In genomic region chr22:38652858-38653257, GRCh38 we compare ENCODE assay signal across 24 cellular contexts. TPM values are rescaled to one million over a fixed set of nuclear protein-coding genes. Genes with fewer than 3 reads are reported as not detected.
DNase-seq lines count a peak whose midpoint lies in the region; ATAC-seq and TF ChIP-seq lines count a peak whose summit lies in the region.
"Had no signal": no experiment of that assay in that cellular context is flagged by ENCODE, and none has a peak within 500 bp of the region (broad histone marks: within the 10 kb centered on the region; RNA-seq: fewer than 3 reads in every experiment).

No MANE protein-coding gene starts in this region.

- DNase-seq in NCI-H510A treated with DMSO at 0.1 percent for 48 hours (lab: John Stamatoyannopoulos, UW) (peak; percentile 11), NCI-H510A (lab: John Stamatoyannopoulos, UW) (no peak), NCI-H69 (lab: John Stamatoyannopoulos, UW) (peak; percentile 14), epithelial cell of esophagus (ENCODE audit: low read depth) (peak; percentile 56), transverse colon (peak; percentile 31), NCI-H1417 (lab: John Stamatoyannopoulos, UW) (no peak), lower leg skin (ENCODE audit: low spot score in 2 of 2) (no peak)
- no peak for DNase-seq in stimulated activated naive CD8-positive, alpha-beta T cell treated with anti-CD3 and anti-CD28 coated beads, Interleukin-15, amount 100 ng/mL, for 72 hours
- DNase-seq: activated CD4-positive, alpha-beta T cell treated with anti-CD3 and anti-CD28 coated beads for 1 hour; amniotic stem cell; EL; hippocampal formation; KG1; left cardiac atrium; MG63; NCI-H1417 treated with DMSO at 0.1 percent for 48 hours; NCI-H2081; NCI-H226; nephron progenitor cell; ovary; upper lobe of right lung had no signal

- in situ Hi-C loops in transverse colon (cut with MboI; ENCODE audit: low pct_ligation_motif_present in 1 of 4, low pct_unique_long_range_greater_than_20kb in 1 of 4, low sequenced_read_pairs in 3 of 4) = no loop called here

- ATAC-seq in stimulated activated naive CD8-positive, alpha-beta T cell treated with anti-CD3 and anti-CD28 coated beads, Interleukin-15, amount 100 ng/mL, for 72 hours = no peak
- ATAC-seq: left cardiac atrium; stimulated activated memory B cell treated with anti-CD40 and anti-IgM and Interleukin-4, amounts not matched to agents 10 μg/mL and 1 μg/mL and 100 μg/mL, for 72 hours; upper lobe of right lung had no signal

- no peaks in the 10 kb centered on the region for H3K36me3 ChIP-seq in transverse colon
- H3K36me3 ChIP-seq: MG63, ovary, upper lobe of right lung had no signal

- H3K27ac ChIP-seq in transverse colon = peak overlapping the region in 3 of 4 donors; percentile 4 to 60 (median 20)
- H3K27ac ChIP-seq: ovary, SK-N-MC, upper lobe of right lung had no signal

- TF ChIP-seq EP300 in transverse colon (IDR thresholded peaks at IDR 0.05; ENCODE audit: low read depth) = no peak

- no peaks in the 10 kb centered on the region for H3K27me3 Mint-ChIP-seq in stimulated activated naive CD8-positive, alpha-beta T cell treated with anti-CD3 and anti-CD28 coated beads, Interleukin-15, amount 100 ng/mL, for 72 hours
- H3K27me3 Mint-ChIP-seq: activated naive CD4-positive, alpha-beta T cell treated with anti-CD3 and anti-CD28 coated beads, Interleukin-2, amount 50 U/mL, for 24 hours had no signal

- no peaks in the 10 kb centered on the region for H3K9me3 ChIP-seq in transverse colon
- H3K9me3 ChIP-seq: MG63, ovary, upper lobe of right lung had no signal

- no peak overlapping the region for H3K4me3 ChIP-seq in epithelial cell of esophagus (ENCODE audit: low read length)
- no peak overlapping the region for H3K4me3 ChIP-seq in transverse colon
- no peak overlapping the region for H3K4me3 ChIP-seq in lower leg skin (ENCODE audit: low read depth, poor library complexity, severe bottlenecking)
- H3K4me3 ChIP-seq: MG63, ovary, SK-N-MC, upper lobe of right lung had no signal

- peaks cover 11 to 16% (median 14%) of the 10 kb centered on the region in 4 donors for H3K4me1 ChIP-seq in transverse colon

- H3K9me3 Mint-ChIP-seq in stimulated activated naive CD8-positive, alpha-beta T cell treated with anti-CD3 and anti-CD28 coated beads, Interleukin-15, amount 100 ng/mL, for 72 hours = no peaks in the 10 kb centered on the region
- H3K9me3 Mint-ChIP-seq: activated naive CD4-positive, alpha-beta T cell treated with anti-CD3 and anti-CD28 coated beads, Interleukin-2, amount 50 U/mL, for 24 hours; stimulated activated memory B cell treated with anti-CD40 and anti-IgM and Interleukin-4, amounts not matched to agents 10 μg/mL and 1 μg/mL and 100 μg/mL, for 72 hours had no signal

- no peak for TF ChIP-seq CTCF in epithelial cell of esophagus (IDR thresholded peaks at IDR 0.05; ENCODE audit: insufficient read depth, low read depth, low read length, missing control alignments)
- no peak for TF ChIP-seq CTCF in transverse colon (IDR thresholded peaks at IDR 0.05)
- TF ChIP-seq CTCF in lower leg skin (IDR thresholded peaks at IDR 0.05) = no peak

- intact Hi-C loops in transverse colon (cut with DNase I; ENCODE audit: low total_unique reads) (no loop called here), lower leg skin (cut with DNase I; ENCODE audit: low total_unique reads) (no loop called here)

- no peaks in the 10 kb centered on the region for H3K27me3 ChIP-seq in transverse colon
- H3K27me3 ChIP-seq: MG63, ovary, upper lobe of right lung had no signal

- no peak for TF ChIP-seq POLR2A in transverse colon (IDR thresholded peaks at IDR 0.05)
- no peak for TF ChIP-seq POLR2A in lower leg skin (IDR thresholded peaks at IDR 0.05)

- peaks cover 12% of the 10 kb centered on the region for H3K4me1 Mint-ChIP-seq in stimulated activated naive CD8-positive, alpha-beta T cell treated with anti-CD3 and anti-CD28 coated beads, Interleukin-15, amount 100 ng/mL, for 72 hours

- no peak overlapping the region for H3K4me3 Mint-ChIP-seq in stimulated activated naive CD8-positive, alpha-beta T cell treated with anti-CD3 and anti-CD28 coated beads, Interleukin-15, amount 100 ng/mL, for 72 hours
- H3K4me3 Mint-ChIP-seq: stimulated activated memory B cell treated with anti-CD40 and anti-IgM and Interleukin-4, amounts not matched to agents 10 μg/mL and 1 μg/mL and 100 μg/mL, for 72 hours had no signal

- no peak overlapping the region for H3K27ac Mint-ChIP-seq in stimulated activated naive CD8-positive, alpha-beta T cell treated with anti-CD3 and anti-CD28 coated beads, Interleukin-15, amount 100 ng/mL, for 72 hours
- H3K27ac Mint-ChIP-seq: nephron progenitor cell; stimulated activated memory B cell treated with anti-CD40 and anti-IgM and Interleukin-4, amounts not matched to agents 10 μg/mL and 1 μg/mL and 100 μg/mL, for 72 hours had no signal

RNA-seq across cellular contexts. Expression of gene FAM227A, which starts 3.3 kb away (rescaled TPM):
- under 1 TPM in 3 of 4 donors, not detected in 1; 0.20 to 0.79 (median 0.27) TPM for total RNA-seq in transverse colon
- total RNA-seq in lower leg skin = 1 to 10 TPM in 3 of 4 donors, under 1 TPM in 1; 0.97 to 3.9 (median 2.4) TPM

RNA-seq across cellular contexts. Expression of gene CBY1, which starts 3.6 kb away (rescaled TPM):
- total RNA-seq in transverse colon = 10 to 100 TPM; 15.0 to 19.8 (median 18.9) TPM
- total RNA-seq in lower leg skin = 10 to 100 TPM; 16.6 to 26.6 (median 22.1) TPM

RNA-seq across cellular contexts. Expression of gene TOMM22, which starts 28.9 kb away (rescaled TPM):
- total RNA-seq in transverse colon = 10 to 100 TPM; 19.1 to 48.3 (median 32.9) TPM
- total RNA-seq in lower leg skin = 10 to 100 TPM; 24.8 to 42.2 (median 34.5) TPM

RNA-seq across cellular contexts. Expression of gene JOSD1, which starts 47.9 kb away (rescaled TPM):
- total RNA-seq in transverse colon = 100 to 1,000 TPM in 3 of 4 donors, 10 to 100 TPM in 1; 34.6 to 189 (median 138) TPM
- total RNA-seq in lower leg skin = 10 to 100 TPM; 52.0 to 90.6 (median 68.0) TPM

RNA-seq across cellular contexts. Expression of gene GTPBP1, which starts 52.9 kb away (rescaled TPM):
- total RNA-seq in transverse colon (10 to 100 TPM; 51.5 to 84.9 (median 77.6) TPM), lower leg skin (10 to 100 TPM; 53.1 to 79.9 (median 72.7) TPM)

Comparison
In these comparisons a context has a peak if more than half of its experiments do, and no peak if none do; other contexts are left out.
1. DNase-seq: peak in NCI-H510A treated with DMSO at 0.1 percent for 48 hours (single experiment), NCI-H69 (single experiment), epithelial cell of esophagus (single experiment) and transverse colon (single experiment); none in NCI-H510A (single experiment), NCI-H1417 (0 of 3), lower leg skin (0 of 2) and stimulated activated naive CD8-positive, alpha-beta T cell treated with anti-CD3 and anti-CD28 coated beads, Interleukin-15, amount 100 ng/mL, for 72 hours (0 of 2).